Comparison of ENCODE assay signal across 13 cellular contexts in genomic region chr11:112627588-112628045, GRCh38.
DNase-seq lines count a peak whose midpoint lies in the region; ATAC-seq, FAIRE-seq and TF ChIP-seq lines count a peak whose summit lies in the region.
"Had no signal": no experiment of that assay in that cellular context is flagged by ENCODE, and none has a peak within 500 bp of the region (broad histone marks: within the 10 kb centered on the region; RNA-seq: fewer than 3 reads in every experiment).

No MANE protein-coding gene starts in this region.

- CTCF ChIA-PET in activated CD8-positive, alpha-beta T cell treated with anti-CD3 and anti-CD28 coated beads for 36 hours (lab: Charles Lee) = interaction anchor here (0.7 kb wide), 1 partner anchor 1471 kb away, joined by 3 read pairs; no protein-coding TSS in a partner anchor
- CTCF ChIA-PET in activated CD8-positive, alpha-beta T cell treated with anti-CD3 and anti-CD28 coated beads, Interleukin-2, amount 10 ng/mL, durations not matched to agents 7 days and 5 days (lab: Charles Lee) = no interaction called here
- CTCF ChIA-PET in Caco-2 (lab: Charles Lee) = no interaction called here

- no peaks in the 10 kb centered on the region for H3K9me3 Mint-ChIP-seq in activated CD8-positive, alpha-beta T cell treated with anti-CD3 and anti-CD28 coated beads for 36 hours
- no peaks in the 10 kb centered on the region for H3K9me3 Mint-ChIP-seq in activated CD8-positive, alpha-beta T cell treated with anti-CD3 and anti-CD28 coated beads, Interleukin-2, amount 10 ng/mL, durations not matched to agents 7 days and 5 days (ENCODE audit: insufficient read depth)
- H3K9me3 Mint-ChIP-seq in stimulated activated memory B cell treated with anti-CD40 and anti-IgM and Interleukin-4, amounts not matched to agents 10 μg/mL and 1 μg/mL and 100 μg/mL, for 72 hours = peaks cover 3% of the 10 kb centered on the region
- no peaks in the 10 kb centered on the region for H3K9me3 Mint-ChIP-seq in Caco-2 (ENCODE audit: unreplicated experiment)

- no TSS peak for BruUV-seq in Caco-2 (replicated peaks; lab: Mats Ljungman, UMichigan)

- WGBS in pancreas, 2 donors = 61 to 64% methylated on average over 2 of the region's 2 CpGs

- TF ChIP-seq CTCF in activated CD8-positive, alpha-beta T cell treated with anti-CD3 and anti-CD28 coated beads for 36 hours (IDR thresholded peaks at IDR 0.05) = no peak
- TF ChIP-seq CTCF in pancreas (IDR thresholded peaks at IDR 0.05) = no peak
- no peak for TF ChIP-seq CTCF in Caco-2 (IDR thresholded peaks at IDR 0.05; ENCODE audit: insufficient read depth in 1 of 2, low read depth in 1 of 2, low read length in 1 of 2, severe bottlenecking in 1 of 2, unreplicated experiment in 1 of 2)

- intact Hi-C loops in activated CD8-positive, alpha-beta T cell treated with anti-CD3 and anti-CD28 coated beads for 36 hours (cut with micrococcal nuclease) = no loop called here
- intact Hi-C loops in pancreas (cut with DNase I) (no loop called here), Caco-2 (cut with micrococcal nuclease; ENCODE audit: unreplicated experiment) (no loop called here)

- no peak overlapping the region for H3K4me3 Mint-ChIP-seq in activated CD8-positive, alpha-beta T cell treated with anti-CD3 and anti-CD28 coated beads for 36 hours
- H3K4me3 Mint-ChIP-seq in activated CD8-positive, alpha-beta T cell treated with anti-CD3 and anti-CD28 coated beads, Interleukin-2, amount 10 ng/mL, durations not matched to agents 7 days and 5 days = no peak overlapping the region
- H3K4me3 Mint-ChIP-seq in stimulated activated memory B cell treated with anti-CD40 and anti-IgM and Interleukin-4, amounts not matched to agents 10 μg/mL and 1 μg/mL and 100 μg/mL, for 72 hours = no peak overlapping the region
- no peak overlapping the region for H3K4me3 Mint-ChIP-seq in Caco-2 (ENCODE audit: unreplicated experiment)

- no peaks in the 10 kb centered on the region for H3K36me3 Mint-ChIP-seq in activated CD8-positive, alpha-beta T cell treated with anti-CD3 and anti-CD28 coated beads for 36 hours (ENCODE audit: low read depth)
- no peaks in the 10 kb centered on the region for H3K36me3 Mint-ChIP-seq in activated CD8-positive, alpha-beta T cell treated with anti-CD3 and anti-CD28 coated beads, Interleukin-2, amount 10 ng/mL, durations not matched to agents 7 days and 5 days (ENCODE audit: low read depth)
- H3K36me3 Mint-ChIP-seq in stimulated activated memory B cell treated with anti-CD40 and anti-IgM and Interleukin-4, amounts not matched to agents 10 μg/mL and 1 μg/mL and 100 μg/mL, for 72 hours = no peaks in the 10 kb centered on the region
- H3K36me3 Mint-ChIP-seq in Caco-2 (ENCODE audit: insufficient read depth, unreplicated experiment) = no peaks in the 10 kb centered on the region

- POLR2A ChIA-PET in activated CD8-positive, alpha-beta T cell treated with anti-CD3 and anti-CD28 coated beads for 36 hours (lab: Charles Lee) = no interaction called here
- POLR2A ChIA-PET in activated CD8-positive, alpha-beta T cell treated with anti-CD3 and anti-CD28 coated beads, Interleukin-2, amount 10 ng/mL, durations not matched to agents 7 days and 5 days (lab: Charles Lee) = no interaction called here
- POLR2A ChIA-PET in Caco-2 (lab: Charles Lee) = no interaction called here

- no peak for DNase-seq in activated CD8-positive, alpha-beta T cell treated with anti-CD3 and anti-CD28 coated beads for 36 hours
- DNase-seq in activated CD8-positive, alpha-beta T cell treated with anti-CD3 and anti-CD28 coated beads, Interleukin-2, amount 10 ng/mL, durations not matched to agents 7 days and 5 days = no peak
- DNase-seq in pancreas (no peak), epidermal melanocyte (ENCODE audit: insufficient read length, low spot score) (no peak), Caco-2 (no peak)
- DNase-seq: DMS 273 treated with DMSO at 0.1 percent for 48 hours, IMR-90, NCI-H1694 treated with DMSO at 0.1 percent for 48 hours, T-helper 2 cell had no signal

- FAIRE-seq in pancreas (lab: Jason Lieb, UNC) = no peak
- FAIRE-seq: frontal cortex had no signal

- no peaks in the 10 kb centered on the region for H3K4me1 Mint-ChIP-seq in activated CD8-positive, alpha-beta T cell treated with anti-CD3 and anti-CD28 coated beads for 36 hours (ENCODE audit: low read depth)
- H3K4me1 Mint-ChIP-seq in activated CD8-positive, alpha-beta T cell treated with anti-CD3 and anti-CD28 coated beads, Interleukin-2, amount 10 ng/mL, durations not matched to agents 7 days and 5 days (ENCODE audit: low read depth) = no peaks in the 10 kb centered on the region
- no peaks in the 10 kb centered on the region for H3K4me1 Mint-ChIP-seq in stimulated activated memory B cell treated with anti-CD40 and anti-IgM and Interleukin-4, amounts not matched to agents 10 μg/mL and 1 μg/mL and 100 μg/mL, for 72 hours
- no peaks in the 10 kb centered on the region for H3K4me1 Mint-ChIP-seq in Caco-2 (ENCODE audit: low read depth, unreplicated experiment)

- H3K36me3 ChIP-seq in pancreas (no peaks in the 10 kb centered on the region), Caco-2 (ENCODE audit: control insufficient read depth, insufficient read depth, low read length) (no peaks in the 10 kb centered on the region)

- H3K9me3 ChIP-seq in pancreas = no peaks in the 10 kb centered on the region
- no peaks in the 10 kb centered on the region for H3K9me3 ChIP-seq in Caco-2

- H3K4me3 ChIP-seq in pancreas = no peak overlapping the region
- no peak overlapping the region for H3K4me3 ChIP-seq in Caco-2 (ENCODE audit: low read depth, low read length)

- no peak overlapping the region for H3K27ac ChIP-seq in pancreas

- peaks cover 8% of the 10 kb centered on the region for H3K27me3 Mint-ChIP-seq in activated CD8-positive, alpha-beta T cell treated with anti-CD3 and anti-CD28 coated beads for 36 hours
- peaks cover 4% of the 10 kb centered on the region for H3K27me3 Mint-ChIP-seq in activated CD8-positive, alpha-beta T cell treated with anti-CD3 and anti-CD28 coated beads, Interleukin-2, amount 10 ng/mL, durations not matched to agents 7 days and 5 days (ENCODE audit: low read depth)
- H3K27me3 Mint-ChIP-seq in stimulated activated memory B cell treated with anti-CD40 and anti-IgM and Interleukin-4, amounts not matched to agents 10 μg/mL and 1 μg/mL and 100 μg/mL, for 72 hours = peaks cover 10% of the 10 kb centered on the region
- H3K27me3 Mint-ChIP-seq in Caco-2 (ENCODE audit: insufficient read depth, unreplicated experiment) = peaks cover 21% of the 10 kb centered on the region

- H3K27ac Mint-ChIP-seq in activated CD8-positive, alpha-beta T cell treated with anti-CD3 and anti-CD28 coated beads for 36 hours = no peak overlapping the region
- no peak overlapping the region for H3K27ac Mint-ChIP-seq in activated CD8-positive, alpha-beta T cell treated with anti-CD3 and anti-CD28 coated beads, Interleukin-2, amount 10 ng/mL, durations not matched to agents 7 days and 5 days
- H3K27ac Mint-ChIP-seq in stimulated activated memory B cell treated with anti-CD40 and anti-IgM and Interleukin-4, amounts not matched to agents 10 μg/mL and 1 μg/mL and 100 μg/mL, for 72 hours = no peak overlapping the region
- no peak overlapping the region for H3K27ac Mint-ChIP-seq in Caco-2 (ENCODE audit: unreplicated experiment)

- H3K27me3 ChIP-seq in pancreas (no peaks in the 10 kb centered on the region), Caco-2 (replicated peaks; ENCODE audit: control insufficient read depth, insufficient read depth, low read length) (no peaks in the 10 kb centered on the region)

- H3K4me1 ChIP-seq in pancreas (no peaks in the 10 kb centered on the region), Caco-2 (no peaks in the 10 kb centered on the region)

- ATAC-seq in activated CD8-positive, alpha-beta T cell treated with anti-CD3 and anti-CD28 coated beads for 36 hours = peak; percentile 68
- no peak for ATAC-seq in activated CD8-positive, alpha-beta T cell treated with anti-CD3 and anti-CD28 coated beads, Interleukin-2, amount 10 ng/mL, durations not matched to agents 7 days and 5 days
- ATAC-seq in GM21576 (IDR thresholded peaks at IDR 0.05; ENCODE audit: unreplicated experiment) (peak; percentile 56), HG03095 (IDR thresholded peaks at IDR 0.05; ENCODE audit: unreplicated experiment) (peak; percentile 66), pancreas (no peak)
- ATAC-seq in stimulated activated memory B cell treated with anti-CD40 and anti-IgM and Interleukin-4, amounts not matched to agents 10 μg/mL and 1 μg/mL and 100 μg/mL, for 72 hours = peak; percentile 55

Comparison
In these comparisons a context has a peak if more than half of its experiments do, and no peak if none do; other contexts are left out.
1. ATAC-seq: peak in activated CD8-positive, alpha-beta T cell treated with anti-CD3 and anti-CD28 coated beads for 36 hours (single experiment), GM21576 (single experiment), HG03095 (single experiment) and stimulated activated memory B cell treated with anti-CD40 and anti-IgM and Interleukin-4, amounts not matched to agents 10 μg/mL and 1 μg/mL and 100 μg/mL, for 72 hours (single experiment); none in activated CD8-positive, alpha-beta T cell treated with anti-CD3 and anti-CD28 coated beads, Interleukin-2, amount 10 ng/mL, durations not matched to agents 7 days and 5 days (single experiment) and pancreas (0 of 4).